Comparison of ENCODE assay signal across 25 cellular contexts in the genomic region with DNA sequence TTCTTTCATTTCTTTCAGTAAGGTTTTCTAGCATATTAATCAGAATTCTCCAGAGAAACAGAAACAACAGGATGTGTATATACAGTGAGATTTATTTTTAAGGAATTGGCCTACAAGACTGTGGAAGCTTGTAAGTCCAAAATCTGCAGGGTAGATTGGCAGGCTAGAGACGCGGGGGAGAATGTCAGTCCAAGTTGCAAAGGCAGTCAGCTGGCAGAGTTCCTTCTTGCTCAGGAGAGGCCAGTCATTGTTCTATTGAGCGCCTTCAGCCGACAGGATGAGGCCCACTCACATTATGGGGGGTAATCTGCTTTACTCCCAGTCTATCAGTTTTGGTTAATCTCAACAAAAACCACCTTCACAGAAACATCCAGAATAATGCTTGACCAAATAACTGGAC.
"Had no signal": no experiment of that assay in that cellular context is flagged by ENCODE, and none has a peak within 500 bp of the region (broad histone marks: within the 10 kb centered on the region; RNA-seq: fewer than 3 reads in every experiment).

No MANE protein-coding gene starts in this region.

- H3K4me3 Mint-ChIP-seq: activated CD4-positive, alpha-beta memory T cell treated with anti-CD3 and anti-CD28 coated beads for 36 hours; activated CD4-positive, alpha-beta T cell treated with anti-CD3 and anti-CD28 coated beads for 36 hours; activated CD4-positive, alpha-beta T cell treated with anti-CD3 and anti-CD28 coated beads, Interleukin-2, amount 10 ng/mL, durations not matched to agents 24 days and 14 days; activated CD8-positive, alpha-beta memory T cell treated with anti-CD3 and anti-CD28 coated beads, Interleukin-2, amount 10 ng/mL, durations not matched to agents 7 days and 5 days; activated CD8-positive, alpha-beta T cell treated with anti-CD3 and anti-CD28 coated beads, Interleukin-2, amount 10 ng/mL, durations not matched to agents 7 days and 5 days; activated naive CD4-positive, alpha-beta T cell treated with anti-CD3 and anti-CD28 coated beads, Interleukin-2, amount 10 ng/mL, durations not matched to agents 7 days and 5 days; activated naive CD8-positive, alpha-beta T cell treated with anti-CD3 and anti-CD28 coated beads, Interleukin-2, amount 10 ng/mL, durations not matched to agents 7 days and 5 days; central memory CD8-positive, alpha-beta T cell had no signal

- ATAC-seq: activated CD4-positive, alpha-beta T cell treated with anti-CD3 and anti-CD28 coated beads for 36 hours; activated CD8-positive, alpha-beta memory T cell treated with anti-CD3 and anti-CD28 coated beads, Interleukin-2, amount 10 ng/mL, durations not matched to agents 7 days and 5 days; activated CD8-positive, alpha-beta T cell treated with anti-CD3 and anti-CD28 coated beads, Interleukin-2, amount 10 ng/mL, durations not matched to agents 7 days and 5 days; activated naive CD4-positive, alpha-beta T cell treated with anti-CD3 and anti-CD28 coated beads, Interleukin-2, amount 50 U/mL, for 72 hours; esophagus mucosa; foreskin keratinocyte; gastrocnemius medialis had no signal

- H3K27ac ChIP-seq: brain microvascular endothelial cell, foreskin keratinocyte, gastrocnemius medialis, heart left ventricle had no signal

- DNase-seq: activated CD4-positive, alpha-beta memory T cell treated with anti-CD3 and anti-CD28 coated beads for 36 hours; activated CD4-positive, alpha-beta T cell treated with anti-CD3 and anti-CD28 coated beads for 36 hours; activated CD4-positive, alpha-beta T cell treated with anti-CD3 and anti-CD28 coated beads, Interleukin-2, amount 10 ng/mL, durations not matched to agents 24 days and 14 days; activated CD4-positive, CD25-positive, alpha-beta regulatory T cell; activated CD4-positive, CD25-positive, alpha-beta regulatory T cell treated with anti-CD3 and anti-CD28 coated beads, Interleukin-2, amount 50 U/mL, for 72 hours; activated CD8-positive, alpha-beta memory T cell treated with anti-CD3 and anti-CD28 coated beads, Interleukin-2, amount 10 ng/mL, durations not matched to agents 7 days and 5 days; activated CD8-positive, alpha-beta memory T cell treated with anti-CD3 and anti-CD28 coated beads, Interleukin-2, amount 50 U/mL, for 4 hours; activated CD8-positive, alpha-beta T cell treated with anti-CD3 and anti-CD28 coated beads, Interleukin-2, amount 10 ng/mL, durations not matched to agents 7 days and 5 days; activated gamma-delta T cell; activated naive CD4-positive, alpha-beta T cell; activated naive CD4-positive, alpha-beta T cell treated with anti-CD3 and anti-CD28 coated beads, Interleukin-2, amount 10 ng/mL, durations not matched to agents 7 days and 5 days; activated naive CD8-positive, alpha-beta T cell treated with anti-CD3 and anti-CD28 coated beads, Interleukin-2, amount 10 ng/mL, durations not matched to agents 7 days and 5 days; activated T-cell treated with anti-CD3 and anti-CD28 coated beads, Interleukin-2, amount 50 U/mL, for 1 hour; activated T-cell treated with anti-CD3 and anti-CD28 coated beads, Interleukin-2, amount 50 U/mL, for 48 hours; brain microvascular endothelial cell; cortex of kidney; effector CD8-positive, alpha-beta T cell; foreskin keratinocyte; gastrocnemius medialis; glutamatergic neuron; heart left ventricle; T-helper 2 cell had no signal

- H3K36me3 ChIP-seq: brain microvascular endothelial cell, gastrocnemius medialis, heart left ventricle had no signal

- H3K36me3 Mint-ChIP-seq: activated CD4-positive, alpha-beta memory T cell treated with anti-CD3 and anti-CD28 coated beads for 36 hours; activated CD8-positive, alpha-beta memory T cell treated with anti-CD3 and anti-CD28 coated beads, Interleukin-2, amount 10 ng/mL, durations not matched to agents 7 days and 5 days; activated naive CD4-positive, alpha-beta T cell treated with anti-CD3 and anti-CD28 coated beads, Interleukin-2, amount 10 ng/mL, durations not matched to agents 7 days and 5 days; activated naive CD4-positive, alpha-beta T cell treated with anti-CD3 and anti-CD28 coated beads, Interleukin-2, amount 50 U/mL, for 72 hours; activated naive CD8-positive, alpha-beta T cell treated with anti-CD3 and anti-CD28 coated beads, Interleukin-2, amount 10 ng/mL, durations not matched to agents 7 days and 5 days had no signal

- H3K4me3 ChIP-seq: gastrocnemius medialis, heart left ventricle had no signal

- H3K9me3 Mint-ChIP-seq: activated CD4-positive, alpha-beta memory T cell treated with anti-CD3 and anti-CD28 coated beads for 36 hours; activated naive CD8-positive, alpha-beta T cell treated with anti-CD3 and anti-CD28 coated beads, Interleukin-2, amount 10 ng/mL, durations not matched to agents 7 days and 5 days had no signal

- H3K4me1 ChIP-seq: foreskin keratinocyte had no signal

- H3K4me1 Mint-ChIP-seq: activated CD4-positive, alpha-beta T cell treated with anti-CD3 and anti-CD28 coated beads for 36 hours; activated CD4-positive, alpha-beta T cell treated with anti-CD3 and anti-CD28 coated beads, Interleukin-2, amount 10 ng/mL, durations not matched to agents 24 days and 14 days; activated CD8-positive, alpha-beta memory T cell treated with anti-CD3 and anti-CD28 coated beads, Interleukin-2, amount 10 ng/mL, durations not matched to agents 7 days and 5 days; activated naive CD4-positive, alpha-beta T cell treated with anti-CD3 and anti-CD28 coated beads, Interleukin-2, amount 10 ng/mL, durations not matched to agents 7 days and 5 days; activated naive CD8-positive, alpha-beta T cell treated with anti-CD3 and anti-CD28 coated beads, Interleukin-2, amount 10 ng/mL, durations not matched to agents 7 days and 5 days; central memory CD8-positive, alpha-beta T cell had no signal

- H3K27ac Mint-ChIP-seq: activated CD4-positive, alpha-beta memory T cell treated with anti-CD3 and anti-CD28 coated beads for 36 hours; activated CD4-positive, alpha-beta T cell treated with anti-CD3 and anti-CD28 coated beads for 36 hours; activated CD4-positive, alpha-beta T cell treated with anti-CD3 and anti-CD28 coated beads, Interleukin-2, amount 10 ng/mL, durations not matched to agents 24 days and 14 days; activated CD8-positive, alpha-beta memory T cell treated with anti-CD3 and anti-CD28 coated beads, Interleukin-2, amount 10 ng/mL, durations not matched to agents 7 days and 5 days; activated CD8-positive, alpha-beta T cell treated with anti-CD3 and anti-CD28 coated beads, Interleukin-2, amount 10 ng/mL, durations not matched to agents 7 days and 5 days; activated naive CD4-positive, alpha-beta T cell treated with anti-CD3 and anti-CD28 coated beads, Interleukin-2, amount 10 ng/mL, durations not matched to agents 7 days and 5 days; activated naive CD4-positive, alpha-beta T cell treated with anti-CD3 and anti-CD28 coated beads, Interleukin-2, amount 50 U/mL, for 72 hours; activated naive CD8-positive, alpha-beta T cell treated with anti-CD3 and anti-CD28 coated beads, Interleukin-2, amount 10 ng/mL, durations not matched to agents 7 days and 5 days had no signal

- H3K9me3 ChIP-seq: gastrocnemius medialis had no signal

- H3K27me3 Mint-ChIP-seq: activated CD4-positive, alpha-beta memory T cell treated with anti-CD3 and anti-CD28 coated beads for 36 hours; activated CD4-positive, alpha-beta T cell treated with anti-CD3 and anti-CD28 coated beads for 36 hours; activated CD4-positive, alpha-beta T cell treated with anti-CD3 and anti-CD28 coated beads, Interleukin-2, amount 10 ng/mL, durations not matched to agents 24 days and 14 days; activated naive CD4-positive, alpha-beta T cell treated with anti-CD3 and anti-CD28 coated beads, Interleukin-2, amount 10 ng/mL, durations not matched to agents 7 days and 5 days; activated naive CD8-positive, alpha-beta T cell treated with anti-CD3 and anti-CD28 coated beads, Interleukin-2, amount 10 ng/mL, durations not matched to agents 7 days and 5 days; central memory CD8-positive, alpha-beta T cell had no signal

- H3K27me3 ChIP-seq: brain microvascular endothelial cell, foreskin keratinocyte, gastrocnemius medialis, heart left ventricle had no signal
